In the genomic region with DNA sequence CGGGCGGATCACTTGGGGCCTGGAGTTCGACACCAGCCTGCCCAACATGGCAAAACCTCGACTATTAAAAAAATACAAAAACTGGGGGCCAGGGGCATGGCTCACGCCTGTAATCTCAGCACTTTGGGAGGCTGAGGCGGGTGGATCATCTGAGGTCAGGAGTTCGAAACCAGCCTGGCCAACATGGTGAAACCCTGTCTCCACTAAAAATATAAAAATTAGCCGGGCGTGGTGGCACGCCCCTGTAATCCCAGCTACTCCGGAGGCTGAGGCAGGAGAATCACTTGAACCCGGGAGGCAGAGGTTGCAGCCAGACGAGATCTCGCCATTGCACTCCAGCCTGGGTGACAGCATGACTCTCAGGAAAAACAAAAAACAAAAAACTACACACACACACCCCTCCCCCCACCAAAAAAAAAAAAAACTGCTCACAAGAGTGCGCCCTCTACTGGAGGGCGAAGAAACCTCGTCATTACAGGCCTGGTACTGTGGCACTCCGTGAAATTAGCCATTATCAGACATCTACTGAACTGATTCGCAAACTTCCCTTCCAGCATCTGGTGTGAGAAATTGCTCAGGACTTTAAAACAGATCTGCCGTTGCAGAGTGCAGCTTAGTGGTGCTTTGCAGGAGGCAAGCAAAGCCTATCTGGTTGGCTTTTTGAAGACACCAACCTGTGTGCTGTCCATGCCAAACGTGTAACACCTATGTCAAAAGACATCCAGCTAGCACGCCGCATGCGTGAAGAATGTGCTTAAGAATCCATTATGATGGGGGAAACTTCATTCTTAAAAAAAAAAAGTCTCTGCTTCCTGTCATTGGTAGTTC, we compare ENCODE assay signal across 8 cellular contexts. TPM values are rescaled to one million over a fixed set of nuclear protein-coding genes. Genes with fewer than 3 reads are reported as not detected.
DNase-seq lines count a peak whose midpoint lies in the region; ATAC-seq and TF ChIP-seq lines count a peak whose summit lies in the region.

No MANE protein-coding gene starts in this region.

- peaks cover 3% of the 10 kb centered on the region for H3K36me3 Mint-ChIP-seq in CD4-positive, CD25-positive, alpha-beta regulatory T cell
- H3K36me3 Mint-ChIP-seq in activated CD4-positive, alpha-beta memory T cell treated with anti-CD3 and anti-CD28 coated beads, Interleukin-2, amount 10 ng/mL, durations not matched to agents 7 days and 5 days (ENCODE audit: low read depth): peaks cover 31% of the 10 kb centered on the region

- peak overlapping the region; percentile 47 to 59 (median 50) for H3K4me3 Mint-ChIP-seq in CD4-positive, CD25-positive, alpha-beta regulatory T cell
- H3K4me3 Mint-ChIP-seq in activated CD4-positive, alpha-beta memory T cell treated with anti-CD3 and anti-CD28 coated beads, Interleukin-2, amount 10 ng/mL, durations not matched to agents 7 days and 5 days: no peak overlapping the region

- no peaks in the 10 kb centered on the region for H3K9me3 Mint-ChIP-seq in CD4-positive, CD25-positive, alpha-beta regulatory T cell
- H3K9me3 Mint-ChIP-seq in activated CD4-positive, alpha-beta memory T cell treated with anti-CD3 and anti-CD28 coated beads, Interleukin-2, amount 10 ng/mL, durations not matched to agents 7 days and 5 days: no peaks in the 10 kb centered on the region

- peak; percentile 84 to 85 for ATAC-seq in CD4-positive, CD25-positive, alpha-beta regulatory T cell (ENCODE audit: low read depth in 2 of 2)

- no peak for TF ChIP-seq POLR2A in thyroid gland (IDR thresholded peaks at IDR 0.05)

- TF ChIP-seq CTCF in HEK293 (tag by site-specific recombination; IDR thresholded peaks at IDR 0.05) (peak; percentile 92), thyroid gland (IDR thresholded peaks at IDR 0.05) (peak; percentile 58 to 97 (median 81))

- 26 to 32% methylated on average over 24 of the region's 24 CpGs for WGBS in thyroid gland, 2 donors

- CTCF ChIA-PET in HEK293 (lab: Yijun Ruan, JAX): interaction anchor here (0.6 to 1.8 kb wide), 21 partner anchors 9 to 635 kb away, joined by 3 to 14 read pairs (median 4); partner anchors contain the start of gene HOMEZ
- CTCF ChIA-PET in activated CD4-positive, alpha-beta memory T cell treated with anti-CD3 and anti-CD28 coated beads, Interleukin-2, amount 10 ng/mL, durations not matched to agents 7 days and 5 days (lab: Charles Lee): interaction anchor here (0.7 to 9.2 kb wide), 9 partner anchors 7 to 335 kb away, joined by 3 to 78 read pairs (median 3); partner anchors contain the start of genes HOMEZ and PABPN1

- H3K9me3 ChIP-seq in CD4-positive, CD25-positive, alpha-beta regulatory T cell (ENCODE audit: control insufficient read depth in 2 of 2, low read length in 2 of 2): no peaks in the 10 kb centered on the region
- H3K9me3 ChIP-seq in HEK293 (ENCODE audit: control insufficient read depth, insufficient read depth, low read depth, low read length) (no peaks in the 10 kb centered on the region), thyroid gland (no peaks in the 10 kb centered on the region)

- peaks cover 11% of the 10 kb centered on the region for H3K4me1 ChIP-seq in CD4-positive, CD25-positive, alpha-beta regulatory T cell (ENCODE audit: control insufficient read depth, insufficient read depth, low read length, poor library complexity, severe bottlenecking)
- H3K4me1 ChIP-seq in HEK293 (ENCODE audit: control insufficient read depth, insufficient read depth, low read length) (no peaks in the 10 kb centered on the region), thyroid gland (peaks cover 6 to 17% of the 10 kb centered on the region in 2 donors)

- peaks cover 10% of the 10 kb centered on the region for H3K27me3 Mint-ChIP-seq in CD4-positive, CD25-positive, alpha-beta regulatory T cell
- H3K27me3 Mint-ChIP-seq in activated CD4-positive, alpha-beta memory T cell treated with anti-CD3 and anti-CD28 coated beads, Interleukin-2, amount 10 ng/mL, durations not matched to agents 7 days and 5 days: peaks cover 1% of the 10 kb centered on the region

- POLR2A ChIA-PET in HEK293 (lab: Yijun Ruan, JAX): interaction anchor here (1.4 to 1.8 kb wide), 2 partner anchors 11 to 26 kb away, joined by 5 read pairs; partner anchors contain the start of genes BCL2L2 and PABPN1
- POLR2A ChIA-PET in activated CD4-positive, alpha-beta memory T cell treated with anti-CD3 and anti-CD28 coated beads, Interleukin-2, amount 10 ng/mL, durations not matched to agents 7 days and 5 days (lab: Charles Lee): interaction anchor here (1.0 kb wide), 1 partner anchor 26 kb away, joined by 3 read pairs; the partner anchor contains the start of gene PABPN1

- peak overlapping the region; percentile 75 to 85 (median 80) for H3K27ac Mint-ChIP-seq in CD4-positive, CD25-positive, alpha-beta regulatory T cell
- H3K27ac Mint-ChIP-seq in activated CD4-positive, alpha-beta memory T cell treated with anti-CD3 and anti-CD28 coated beads, Interleukin-2, amount 10 ng/mL, durations not matched to agents 7 days and 5 days: peak overlapping the region; percentile 0

- H3K36me3 ChIP-seq in CD4-positive, CD25-positive, alpha-beta regulatory T cell (ENCODE audit: control insufficient read depth, insufficient read depth, low read length): peaks cover 3% of the 10 kb centered on the region
- H3K36me3 ChIP-seq in HEK293 (ENCODE audit: control insufficient read depth in 2 of 2, insufficient read depth in 1 of 2, low read length in 2 of 2) (peaks cover 4 to 24% of the 10 kb centered on the region in 2 experiments), thyroid gland (peaks cover 0 to 5% of the 10 kb centered on the region in 2 donors)

- peak overlapping the region; percentile 55 for H3K27ac ChIP-seq in CD4-positive, CD25-positive, alpha-beta regulatory T cell (ENCODE audit: insufficient read depth, low read length, poor library complexity, severe bottlenecking)
- no peak overlapping the region for H3K27ac ChIP-seq in HEK293 (ENCODE audit: extremely low read depth, low read depth, low read length)
- H3K27ac ChIP-seq in thyroid gland: no peak overlapping the region

- peak; percentile 41 to 78 (median 74) for DNase-seq in CD4-positive, CD25-positive, alpha-beta regulatory T cell
- peak; percentile 52 for DNase-seq in NCI-H774 (lab: John Stamatoyannopoulos, UW)
- peak; percentile 59 for DNase-seq in activated CD4-positive, alpha-beta memory T cell treated with anti-CD3 and anti-CD28 coated beads, Interleukin-2, amount 10 ng/mL, durations not matched to agents 7 days and 5 days
- DNase-seq in effector CD4-positive, alpha-beta T cell: peak; percentile 40
- peak; percentile 26 for DNase-seq in middle frontal gyrus (ENCODE audit: extremely low spot score, low spot score)
- peak; percentile 40 to 53 for DNase-seq in thyroid gland
- no peak for DNase-seq in HuH-7 (ENCODE audit: low spot score)

- H3K27me3 ChIP-seq in CD4-positive, CD25-positive, alpha-beta regulatory T cell (ENCODE audit: control insufficient read depth, insufficient read depth, low read length): no peaks in the 10 kb centered on the region
- no peaks in the 10 kb centered on the region for H3K27me3 ChIP-seq in thyroid gland

- H3K4me1 Mint-ChIP-seq in CD4-positive, CD25-positive, alpha-beta regulatory T cell: peaks cover 12 to 23% (median 14%) of the 10 kb centered on the region in 4 donors
- H3K4me1 Mint-ChIP-seq in activated CD4-positive, alpha-beta memory T cell treated with anti-CD3 and anti-CD28 coated beads, Interleukin-2, amount 10 ng/mL, durations not matched to agents 7 days and 5 days: peaks cover 20% of the 10 kb centered on the region

- no peak overlapping the region for H3K4me3 ChIP-seq in CD4-positive, CD25-positive, alpha-beta regulatory T cell (ENCODE audit: low read depth, low read length)
- H3K4me3 ChIP-seq in HEK293 (ENCODE audit: low read depth, low read length) (no peak overlapping the region), thyroid gland (replicated peaks in 1 of 3) (no peak overlapping the region)

- intact Hi-C loops in thyroid gland (cut with DNase I): loop anchor here (10.0 kb wide), 1 partner anchor 170 kb away; no protein-coding TSS in a partner anchor

TF ChIP-seq in HEK293, 187 proteins besides CTCF, POLR2A, EP300 and RAD21 (continues in another document):
- TF ChIP-seq KLF16 (tag by site-specific recombination; IDR thresholded peaks at IDR 0.05) (0 out of 2 replicates have a peak, but pooled peaks have one; percentile 50), ZNF394 (tag by site-specific recombination; IDR thresholded peaks at IDR 0.05; ENCODE audit: borderline replicate concordance) (peak; percentile 71; the same call in 1 of the 2 replicates), ZNF560 (tag by site-specific recombination; IDR thresholded peaks at IDR 0.05; ENCODE audit: borderline replicate concordance) (no peak)

RNA-seq across cellular contexts. Expression of gene PPP1R3E, which starts 7.7 kb away (rescaled TPM):
- total RNA-seq in CD4-positive, CD25-positive, alpha-beta regulatory T cell: 33.2 TPM
- polyA plus RNA-seq in CD4-positive, CD25-positive, alpha-beta regulatory T cell: 1 to 10 TPM; 2.5 to 4.6 (median 2.9) TPM
- 10 to 100 TPM; 29.7 to 34.4 TPM for total RNA-seq in activated CD4-positive, alpha-beta memory T cell treated with anti-CD3 and anti-CD28 coated beads, Interleukin-2, amount 10 ng/mL, durations not matched to agents 7 days and 5 days
- total RNA-seq in thyroid gland: 10 to 100 TPM; 12.6 to 14.5 (median 13.9) TPM

RNA-seq across cellular contexts. Expression of gene HOMEZ, which starts 9.0 kb away (rescaled TPM):
- total RNA-seq in CD4-positive, CD25-positive, alpha-beta regulatory T cell: 3.3 TPM
- 1 to 10 TPM; 4.7 to 7.4 (median 6.4) TPM for polyA plus RNA-seq in CD4-positive, CD25-positive, alpha-beta regulatory T cell
- 10 to 100 TPM; 11.7 to 11.9 TPM for total RNA-seq in activated CD4-positive, alpha-beta memory T cell treated with anti-CD3 and anti-CD28 coated beads, Interleukin-2, amount 10 ng/mL, durations not matched to agents 7 days and 5 days
- total RNA-seq in thyroid gland: 10 to 100 TPM; 13.0 to 16.5 (median 15.0) TPM

RNA-seq across cellular contexts. Expression of gene BCL2L2, which starts 11.7 kb away (rescaled TPM):
- 2.6 TPM for total RNA-seq in CD4-positive, CD25-positive, alpha-beta regulatory T cell
- polyA plus RNA-seq in CD4-positive, CD25-positive, alpha-beta regulatory T cell: not detected
- 1 to 10 TPM; 2.1 to 4.1 TPM for total RNA-seq in activated CD4-positive, alpha-beta memory T cell treated with anti-CD3 and anti-CD28 coated beads, Interleukin-2, amount 10 ng/mL, durations not matched to agents 7 days and 5 days
- total RNA-seq in thyroid gland: 10 to 100 TPM; 37.3 to 52.8 (median 46.1) TPM

RNA-seq across cellular contexts. Expression of gene PABPN1, which starts 26.3 kb away (rescaled TPM):
- total RNA-seq in CD4-positive, CD25-positive, alpha-beta regulatory T cell: 188 TPM
- polyA plus RNA-seq in CD4-positive, CD25-positive, alpha-beta regulatory T cell: 100 to 1,000 TPM in 1 of 4 donors, 10 to 100 TPM in 3; 78.8 to 102 (median 89.3) TPM
- total RNA-seq in activated CD4-positive, alpha-beta memory T cell treated with anti-CD3 and anti-CD28 coated beads, Interleukin-2, amount 10 ng/mL, durations not matched to agents 7 days and 5 days: 100 to 1,000 TPM; 194 to 198 TPM
- 10 to 100 TPM; 37.9 to 74.6 (median 60.5) TPM for total RNA-seq in thyroid gland

RNA-seq across cellular contexts. Expression of gene RNF212B, which starts 57.2 kb away (rescaled TPM):
- not detected for total RNA-seq in CD4-positive, CD25-positive, alpha-beta regulatory T cell
- polyA plus RNA-seq in CD4-positive, CD25-positive, alpha-beta regulatory T cell: not detected
- not detected for total RNA-seq in activated CD4-positive, alpha-beta memory T cell treated with anti-CD3 and anti-CD28 coated beads, Interleukin-2, amount 10 ng/mL, durations not matched to agents 7 days and 5 days
- total RNA-seq in thyroid gland: under 1 TPM in 1 of 4 donors, not detected in 3; 0.40 TPM

Comparison
In these comparisons a context has a peak if more than half of its experiments do, and no peak if none do; other contexts are left out.
1. RNA of gene BCL2L2, which starts 11.7 kb away (total RNA-seq): 37.3 to 52.8 TPM in thyroid gland; 2.1 to 4.1 TPM in activated CD4-positive, alpha-beta memory T cell treated with anti-CD3 and anti-CD28 coated beads, Interleukin-2, amount 10 ng/mL, durations not matched to agents 7 days and 5 days and 2.6 TPM in CD4-positive, CD25-positive, alpha-beta regulatory T cell (single experiment); every median in the first group is over 4 times any median in the second.